21 cellular contexts compared by ENCODE assay signal in genomic region chr5:116340799-116341198, GRCh38.
A peak's percentile ranks its signal among the peaks of the same experiment; 100 is the strongest.
DNase-seq lines count a peak whose midpoint lies in the region; ATAC-seq and TF ChIP-seq lines count a peak whose summit lies in the region.
"Had no signal": no experiment of that assay in that cellular context is flagged by ENCODE, and none has a peak within 500 bp of the region (broad histone marks: within the 10 kb centered on the region; RNA-seq: fewer than 3 reads in every experiment).

No MANE protein-coding gene starts in this region.

- peaks cover 0 to 4% of the 10 kb centered on the region in 2 donors for H3K9me3 ChIP-seq in neuronal stem cell (replicated peaks in 1 of 2; ENCODE audit: control insufficient read depth in 2 of 2, insufficient read depth in 1 of 2, low read depth in 1 of 2, low read length in 2 of 2)
- H3K9me3 ChIP-seq: BE2C had no signal

- H4K91ac ChIP-seq in neuronal stem cell (ENCODE audit: low read depth, low read length, poor library complexity) = no peak overlapping the region

- no peak overlapping the region for H2BK15ac ChIP-seq in neuronal stem cell (ENCODE audit: low read length)

- H3K4me1 ChIP-seq in neuronal stem cell (ENCODE audit: control insufficient read depth in 2 of 2, insufficient read depth in 1 of 2, low read depth in 1 of 2, low read length in 2 of 2) = no peaks in the 10 kb centered on the region
- H3K4me1 ChIP-seq: BE2C, foreskin keratinocyte, spleen, tibial artery had no signal

- no peak overlapping the region for H3K4me3 ChIP-seq in neuronal stem cell (ENCODE audit: low read length in 2 of 2)
- no peak overlapping the region for H3K4me3 ChIP-seq in dorsolateral prefrontal cortex
- H3K4me3 ChIP-seq: spleen, tibial artery had no signal

- no peak overlapping the region for H2BK120ac ChIP-seq in neuronal stem cell (ENCODE audit: low read depth, low read length)

- H3K27me3 ChIP-seq in neuronal stem cell (ENCODE audit: control insufficient read depth in 3 of 3, insufficient read depth in 3 of 3, low read depth in 1 of 3, low read length in 3 of 3) (no peaks in the 10 kb centered on the region), dorsolateral prefrontal cortex (no peaks in the 10 kb centered on the region)
- H3K27me3 ChIP-seq: BE2C, foreskin keratinocyte, spleen, tibial artery had no signal

- H3K4me2 ChIP-seq in neuronal stem cell (ENCODE audit: insufficient read depth, low read length, poor library complexity, severe bottlenecking) = no peak overlapping the region

- no peak overlapping the region for H3K18ac ChIP-seq in neuronal stem cell (ENCODE audit: low read length)

- H3K23ac ChIP-seq in neuronal stem cell (ENCODE audit: low read depth, low read length, poor library complexity) = no peak overlapping the region

- TF ChIP-seq CTCF in GM13976 (IDR thresholded peaks at IDR 0.05; ENCODE audit: borderline replicate concordance, control extremely low read depth, extremely low read depth, insufficient read depth, missing control alignments) (no peak), dorsolateral prefrontal cortex (IDR thresholded peaks at IDR 0.05 in 54 of 56, conservative IDR thresholded peaks at IDR 0.05 in 2 of 56; ENCODE audit: low read depth in 1 of 56, partially characterized antibody in 56 of 56) (no peak)

- H3K9ac ChIP-seq in neuronal stem cell (ENCODE audit: low read depth, low read length, poor library complexity) = no peak overlapping the region

- no peak overlapping the region for H3K14ac ChIP-seq in neuronal stem cell (ENCODE audit: low read length)

- DNase-seq in SIG-M5 treated with dmso at 0.1 percent for 504 hours (lab: John Stamatoyannopoulos, UW; ENCODE audit: unreplicated experiment) (peak; percentile 24), SIG-M5 (lab: John Stamatoyannopoulos, UW) (no peak), GM13976 (ENCODE audit: low spot score) (no peak), neuronal stem cell (ENCODE audit: low spot score) (no peak), dorsolateral prefrontal cortex (no peak)
- DNase-seq in activated CD4-positive, alpha-beta T cell treated with anti-CD3 and anti-CD28 coated beads, Interleukin-2, amount 50 U/mL, for 4 hours = no peak
- DNase-seq: 8988T; activated CD4-positive, alpha-beta memory T cell treated with anti-CD3 and anti-CD28 coated beads, Interleukin-2, amount 10 ng/mL, durations not matched to agents 7 days and 5 days; activated naive CD8-positive, alpha-beta T cell treated with anti-CD3 and anti-CD28 coated beads for 36 hours; activated T-cell treated with anti-CD3 and anti-CD28 coated beads, Interleukin-2, amount 50 U/mL, for 72 hours; BE2C; foreskin keratinocyte; HCEC 1CT; NCI-H1436; NCI-H2227 treated with DMSO at 0.1 percent for 48 hours; spleen; T-helper 1 cell; tibial artery had no signal

- H2BK5ac ChIP-seq in neuronal stem cell (ENCODE audit: low read length) = no peak overlapping the region

- no peak overlapping the region for H4K8ac ChIP-seq in neuronal stem cell (ENCODE audit: low read depth, low read length)

- ATAC-seq in GM21723 (IDR thresholded peaks at IDR 0.05; ENCODE audit: unreplicated experiment) (peak; percentile 73), HG03135 (IDR thresholded peaks at IDR 0.05; ENCODE audit: unreplicated experiment) (peak; percentile 59)
- ATAC-seq: activated T-cell treated with anti-CD3 and anti-CD28 coated beads, Interleukin-2, amount 50 U/mL, for 72 hours; foreskin keratinocyte; Right ventricle myocardium inferior had no signal

- H3K27ac ChIP-seq in neuronal stem cell (replicated peaks; ENCODE audit: low read length) (no peak overlapping the region), dorsolateral prefrontal cortex (no peak overlapping the region)
- H3K27ac ChIP-seq: foreskin keratinocyte, spleen, tibial artery had no signal

- H3K79me1 ChIP-seq in neuronal stem cell (ENCODE audit: low read depth, low read length) = no peaks in the 10 kb centered on the region

- in situ Hi-C loops in GM13976 (cut with MboI; ENCODE audit: low sequenced_read_pairs, unreplicated experiment) = no loop called here

- no peak overlapping the region for H2BK12ac ChIP-seq in neuronal stem cell (ENCODE audit: low read length)

- H3K4ac ChIP-seq in neuronal stem cell (ENCODE audit: low read length) = no peak overlapping the region

- WGBS in neuronal stem cell (ENCODE audit: extremely low coverage in 2 of 2, insufficient read length in 2 of 2, insufficient replicate concordance in 1 of 2), 2 donors = no CpG with 5 or more reads among the region's 2 CpGs

- intact Hi-C loops in dorsolateral prefrontal cortex (cut with DNase I) = no loop called here

- no peak overlapping the region for H2AFZ ChIP-seq in neuronal stem cell (ENCODE audit: low read length)

- H2AK5ac ChIP-seq in neuronal stem cell (ENCODE audit: low read depth, low read length) = no peak overlapping the region

- no peaks in the 10 kb centered on the region for H3K36me3 ChIP-seq in neuronal stem cell (replicated peaks in 1 of 2; ENCODE audit: control insufficient read depth in 2 of 2, insufficient read depth in 2 of 2, low read length in 2 of 2)
- H3K36me3 ChIP-seq: BE2C, spleen, tibial artery had no signal
